Comparison of ENCODE assay signal across 8 cellular contexts in the genomic region with DNA sequence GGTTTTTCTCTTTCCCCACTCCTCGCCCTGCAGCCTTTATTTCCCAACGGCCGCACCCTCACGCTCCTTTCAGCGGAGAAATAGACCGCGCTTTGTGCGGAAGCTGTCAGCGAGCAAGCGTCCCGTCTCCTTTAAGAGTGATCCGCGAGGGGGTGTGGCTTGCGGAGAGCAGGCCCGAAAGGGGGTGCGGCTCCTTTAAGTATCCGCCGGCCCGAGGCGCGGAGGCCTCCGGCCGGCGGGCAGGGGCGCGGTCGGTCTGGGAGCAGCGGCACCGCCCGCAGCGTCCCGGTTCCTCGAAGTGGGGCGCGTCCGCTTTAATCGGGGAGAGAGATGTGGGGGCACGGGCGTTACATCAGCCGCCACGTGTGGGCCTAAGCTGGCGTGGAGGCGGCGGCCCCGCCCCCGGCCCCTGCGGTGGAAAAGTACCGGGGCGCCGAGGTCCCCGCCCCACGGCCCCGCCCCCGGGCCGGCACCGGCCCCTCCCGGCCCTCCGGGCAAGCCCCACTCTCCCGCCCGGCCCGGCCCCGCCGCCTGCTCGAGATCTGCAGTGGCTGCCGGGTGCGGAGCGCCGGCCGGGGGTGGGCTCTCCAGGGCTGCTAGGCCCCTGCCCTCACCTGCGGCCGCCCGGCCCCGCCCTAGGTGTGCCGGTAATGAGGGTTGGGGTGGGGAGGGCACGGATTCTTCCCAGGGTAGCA. TPM values are rescaled to one million over a fixed set of nuclear protein-coding genes. Genes with fewer than 3 reads are reported as not detected.
DNase-seq lines count a peak whose midpoint lies in the region; ATAC-seq and TF ChIP-seq lines count a peak whose summit lies in the region.

No MANE protein-coding gene starts in this region.

- peak overlapping the region; percentile 78 for H2AFZ ChIP-seq in ACC112 (ENCODE audit: low read length, unreplicated experiment)

- H3K9me3 ChIP-seq in breast epithelium: no peaks in the 10 kb centered on the region

- intact Hi-C loops in breast epithelium (cut with DNase I; ENCODE audit: low total_unique reads): loop anchor here (10.0 kb wide), 1 partner anchor 265 kb away; no protein-coding TSS in a partner anchor

- no peak for TF ChIP-seq CTCF in VCaP (conservative IDR thresholded peaks at IDR 0.05)
- no peak for TF ChIP-seq CTCF in breast epithelium (IDR thresholded peaks at IDR 0.05)

- DNase-seq in NCI-H2171 treated with DMSO at 0.1 percent for 48 hours (lab: John Stamatoyannopoulos, UW): peak; percentile 78
- DNase-seq in breast epithelium (ENCODE audit: low spot score in 2 of 2): peak; percentile 80 to 82
- peak; percentile 90 for DNase-seq in inferior parietal cortex (ENCODE audit: extremely low spot score)
- peak; percentile 64 for DNase-seq in smooth muscle cell of the brain vasculature (ENCODE audit: low read depth, low spot score)

- H3K36me3 ChIP-seq in ACC112 (ENCODE audit: insufficient read depth, low read length) (no peaks in the 10 kb centered on the region), breast epithelium (no peaks in the 10 kb centered on the region)

- no peaks in the 10 kb centered on the region for H3K27me3 ChIP-seq in ACC112 (ENCODE audit: insufficient read depth, low read length)
- no peaks in the 10 kb centered on the region for H3K27me3 ChIP-seq in breast epithelium

- H3K79me2 ChIP-seq in ACC112 (ENCODE audit: control insufficient read depth, insufficient read depth, low read length, unreplicated experiment): no peaks in the 10 kb centered on the region

- peaks cover 21% of the 10 kb centered on the region for H3K4me1 ChIP-seq in ACC112 (ENCODE audit: control insufficient read depth, insufficient read depth, low read length, unreplicated experiment)
- peaks cover 0 to 12% of the 10 kb centered on the region in 2 donors for H3K4me1 ChIP-seq in breast epithelium

- peak overlapping the region; percentile 84 for H3K4me3 ChIP-seq in ACC112 (ENCODE audit: low read depth, low read length)
- H3K4me3 ChIP-seq in breast epithelium: peak overlapping the region; percentile 63 to 84 (median 78)

- TF ChIP-seq POLR2A in breast epithelium (IDR thresholded peaks at IDR 0.05): no peak

- ATAC-seq in GM18858 (IDR thresholded peaks at IDR 0.05; ENCODE audit: unreplicated experiment) (peak; percentile 67), HG03060 (IDR thresholded peaks at IDR 0.05; ENCODE audit: low read depth, unreplicated experiment) (peak; percentile 58)

- peak overlapping the region; percentile 50 for H3K27ac ChIP-seq in ACC112 (ENCODE audit: low read depth, low read length)
- peak overlapping the region; percentile 81 for H3K27ac ChIP-seq in VCaP
- peak overlapping the region; percentile 76 to 80 for H3K27ac ChIP-seq in breast epithelium

RNA-seq across cellular contexts. Expression of a gene that starts 1.2 kb away (rescaled TPM):
- total RNA-seq in breast epithelium: 1 to 10 TPM in 2 of 3 donors, under 1 TPM in 1; 0.32 to 5.1 (median 3.9) TPM

RNA-seq across cellular contexts. Expression of a gene that starts 38.7 kb away (rescaled TPM):
- 10 to 100 TPM in 2 of 3 donors, 1 to 10 TPM in 1; 5.4 to 12.5 (median 12.3) TPM for total RNA-seq in breast epithelium

RNA-seq across cellular contexts. Expression of a gene that starts 51.0 kb away (rescaled TPM):
- 10 to 100 TPM; 19.8 to 49.9 (median 37.0) TPM for total RNA-seq in breast epithelium

RNA-seq across cellular contexts. Expression of a gene that starts 55.3 kb away (rescaled TPM):
- total RNA-seq in breast epithelium: 100 to 1,000 TPM; 131 to 156 (median 155) TPM

Comparison
In these comparisons a context has a peak if more than half of its experiments do, and no peak if none do; other contexts are left out.
1. Peak in every context shown above with its lines: DNase-seq, ATAC-seq, H3K4me3 ChIP-seq and H3K27ac ChIP-seq.